In the genomic region with DNA sequence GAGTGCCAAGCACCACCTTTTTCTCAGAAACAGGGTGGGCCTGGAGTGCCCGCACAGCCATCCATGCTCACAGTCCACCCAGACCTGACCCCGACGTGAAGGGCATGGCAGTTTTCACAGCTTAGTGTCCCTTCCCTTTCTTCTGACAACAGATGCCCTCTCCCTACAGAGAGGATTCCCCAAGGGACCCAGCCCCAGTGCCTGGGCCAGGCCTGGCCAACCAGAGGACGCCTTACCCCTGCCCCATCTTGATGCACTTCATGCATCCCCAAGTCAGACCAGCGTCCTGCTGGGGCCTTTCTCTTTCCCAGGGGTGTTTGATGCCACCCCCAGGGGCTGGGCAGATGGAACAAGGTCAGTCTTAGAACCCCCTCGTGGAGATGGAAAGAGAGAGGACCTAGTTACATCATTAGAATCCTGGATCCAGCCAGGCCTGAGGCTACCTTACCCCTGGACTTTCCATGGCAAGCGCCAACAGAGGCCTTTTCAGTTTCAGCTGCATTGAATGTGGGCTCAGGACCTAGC, we compare ENCODE assay signal across 15 cellular contexts. TPM values are rescaled to one million over a fixed set of nuclear protein-coding genes. Genes with fewer than 3 reads are reported as not detected.
DNase-seq lines count a peak whose midpoint lies in the region; ATAC-seq and TF ChIP-seq lines count a peak whose summit lies in the region.
"Had no signal": no experiment of that assay in that cellular context is flagged by ENCODE, and none has a peak within 500 bp of the region (broad histone marks: within the 10 kb centered on the region; RNA-seq: fewer than 3 reads in every experiment).

No MANE protein-coding gene starts in this region.

- H3K4me1 ChIP-seq in Peyer's patch (peaks cover 4 to 16% (median 9%) of the 10 kb centered on the region in 4 donors), vagina (peaks cover 26% of the 10 kb centered on the region)
- H3K4me1 ChIP-seq: HAP-1 had no signal

- no peak overlapping the region for H3K4me3 Mint-ChIP-seq in activated CD4-positive, alpha-beta T cell treated with anti-CD3 and anti-CD28 coated beads, Interleukin-2, amount 10 ng/mL, durations not matched to agents 24 days and 14 days
- H3K4me3 Mint-ChIP-seq: CD4-positive, alpha-beta memory T cell had no signal

- TF ChIP-seq POLR2A in Peyer's patch (IDR thresholded peaks at IDR 0.05) = no peak
- no peak for TF ChIP-seq POLR2A in vagina (IDR thresholded peaks at IDR 0.05)

- intact Hi-C loops in activated CD4-positive, alpha-beta T cell treated with anti-CD3 and anti-CD28 coated beads, Interleukin-2, amount 10 ng/mL, durations not matched to agents 24 days and 14 days (cut with micrococcal nuclease) = no loop called here
- intact Hi-C loops in posterior vena cava (cut with DNase I) = loop anchor here in 1 of 2 donors (5.0 kb wide), 1 partner anchor 1193 kb away; no protein-coding TSS in a partner anchor
- intact Hi-C loops in vagina (cut with DNase I) = no loop called here

- no peak for TF ChIP-seq CTCF in Peyer's patch (IDR thresholded peaks at IDR 0.05)
- TF ChIP-seq CTCF in vagina (IDR thresholded peaks at IDR 0.05) = no peak

- no peaks in the 10 kb centered on the region for H3K9me3 ChIP-seq in Peyer's patch
- no peaks in the 10 kb centered on the region for H3K9me3 ChIP-seq in vagina
- H3K9me3 ChIP-seq: HAP-1 had no signal

- no peak overlapping the region for H3K27ac Mint-ChIP-seq in activated CD4-positive, alpha-beta T cell treated with anti-CD3 and anti-CD28 coated beads, Interleukin-2, amount 10 ng/mL, durations not matched to agents 24 days and 14 days
- H3K27ac Mint-ChIP-seq: CD4-positive, alpha-beta memory T cell had no signal

- H3K27me3 Mint-ChIP-seq in activated CD4-positive, alpha-beta T cell treated with anti-CD3 and anti-CD28 coated beads, Interleukin-2, amount 10 ng/mL, durations not matched to agents 24 days and 14 days = no peaks in the 10 kb centered on the region
- H3K27me3 Mint-ChIP-seq: CD4-positive, alpha-beta memory T cell had no signal

- peaks cover 17% of the 10 kb centered on the region for H3K4me1 Mint-ChIP-seq in activated CD4-positive, alpha-beta T cell treated with anti-CD3 and anti-CD28 coated beads, Interleukin-2, amount 10 ng/mL, durations not matched to agents 24 days and 14 days

- H3K27ac ChIP-seq in Peyer's patch = no peak overlapping the region
- H3K27ac ChIP-seq in vagina = no peak overlapping the region
- H3K27ac ChIP-seq: 22Rv1 had no signal

- no peak for ATAC-seq in HG03175 (IDR thresholded peaks at IDR 0.05; ENCODE audit: unreplicated experiment)
- ATAC-seq: HepG2 had no signal

- H3K27me3 ChIP-seq in Peyer's patch (no peaks in the 10 kb centered on the region), vagina (no peaks in the 10 kb centered on the region)

- H3K4me3 ChIP-seq in Peyer's patch = no peak overlapping the region
- no peak overlapping the region for H3K4me3 ChIP-seq in vagina
- H3K4me3 ChIP-seq: HAP-1 had no signal

- H3K36me3 Mint-ChIP-seq in activated CD4-positive, alpha-beta T cell treated with anti-CD3 and anti-CD28 coated beads, Interleukin-2, amount 10 ng/mL, durations not matched to agents 24 days and 14 days (ENCODE audit: low read depth) = peaks cover 49% of the 10 kb centered on the region

- H3K9me3 Mint-ChIP-seq in activated CD4-positive, alpha-beta T cell treated with anti-CD3 and anti-CD28 coated beads, Interleukin-2, amount 10 ng/mL, durations not matched to agents 24 days and 14 days = peaks cover 7% of the 10 kb centered on the region

- DNase-seq in activated CD4-positive, alpha-beta T cell treated with anti-CD3 and anti-CD28 coated beads, Interleukin-2, amount 10 ng/mL, durations not matched to agents 24 days and 14 days = peak; percentile 52
- no peak for DNase-seq in activated CD4-positive, alpha-beta T cell treated with anti-CD3 and anti-CD28 coated beads, Interleukin-2, amount 50 U/mL, for 1 hour
- peak in 2 of 3 donors; percentile 6 to 39 for DNase-seq in Peyer's patch
- DNase-seq in posterior vena cava (ENCODE audit: low spot score) = peak; percentile 56
- peak; percentile 67 to 76 for DNase-seq in vagina (ENCODE audit: extremely low spot score in 2 of 2)
- DNase-seq in NCI-H128 (lab: John Stamatoyannopoulos, UW; ENCODE audit: unreplicated experiment) = no peak
- no peak for DNase-seq in COR-L47 (lab: John Stamatoyannopoulos, UW)
- DNase-seq: C1 segment of cervical spinal cord; CD4-positive, alpha-beta memory T cell; DMS 273 treated with DMSO at 0.1 percent for 48 hours; GOT3 had no signal

- H3K36me3 ChIP-seq in Peyer's patch = peaks cover 0 to 33% (median 0%) of the 10 kb centered on the region in 3 donors
- H3K36me3 ChIP-seq in vagina = peaks cover 0 to 9% of the 10 kb centered on the region in 2 donors

RNA-seq across cellular contexts. Expression of a gene that starts 3.8 kb away (rescaled TPM):
- total RNA-seq in activated CD4-positive, alpha-beta T cell treated with anti-CD3 and anti-CD28 coated beads, Interleukin-2, amount 10 ng/mL, durations not matched to agents 24 days and 14 days = 24.8 and 26.7 TPM in 2 replicates
- total RNA-seq in Peyer's patch (10 to 100 TPM; 27.8 to 89.1 (median 40.1) TPM), posterior vena cava (10 to 100 TPM in 1 of 2 donors, 1 to 10 TPM in 1; 7.1 to 12.9 TPM), vagina (20.6 TPM)

RNA-seq across cellular contexts. Expression of a gene that starts 6.1 kb away (rescaled TPM):
- total RNA-seq in activated CD4-positive, alpha-beta T cell treated with anti-CD3 and anti-CD28 coated beads, Interleukin-2, amount 10 ng/mL, durations not matched to agents 24 days and 14 days = 6.3 and 7.9 TPM in 2 replicates
- total RNA-seq in Peyer's patch = 10 to 100 TPM in 1 of 4 donors, 1 to 10 TPM in 3; 4.2 to 10.1 (median 7.1) TPM
- total RNA-seq in posterior vena cava = 1 to 10 TPM; 2.0 to 2.3 TPM
- 5.9 TPM for total RNA-seq in vagina

RNA-seq across cellular contexts. Expression of a gene that starts 14.3 kb away (rescaled TPM):
- total RNA-seq in activated CD4-positive, alpha-beta T cell treated with anti-CD3 and anti-CD28 coated beads, Interleukin-2, amount 10 ng/mL, durations not matched to agents 24 days and 14 days = 59.1 and 60.7 TPM in 2 replicates
- total RNA-seq in Peyer's patch (100 to 1,000 TPM in 3 of 4 donors, 10 to 100 TPM in 1; 85.0 to 175 (median 154) TPM), posterior vena cava (10 to 100 TPM; 47.1 to 49.3 TPM), vagina (65.1 TPM)

RNA-seq across cellular contexts. Expression of a gene that starts 32.5 kb away (rescaled TPM):
- 48.4 and 51.9 TPM in 2 replicates for total RNA-seq in activated CD4-positive, alpha-beta T cell treated with anti-CD3 and anti-CD28 coated beads, Interleukin-2, amount 10 ng/mL, durations not matched to agents 24 days and 14 days
- total RNA-seq in Peyer's patch (10 to 100 TPM; 48.3 to 96.4 (median 78.9) TPM), posterior vena cava (10 to 100 TPM; 18.6 to 22.6 TPM), vagina (14.2 TPM)

Comparison
In these comparisons a context has a peak if more than half of its experiments do, and no peak if none do; other contexts are left out.
1. DNase-seq: peak in activated CD4-positive, alpha-beta T cell treated with anti-CD3 and anti-CD28 coated beads, Interleukin-2, amount 10 ng/mL, durations not matched to agents 24 days and 14 days (single experiment), Peyer's patch (2 of 3), posterior vena cava (single experiment) and vagina (2 of 2); none in activated CD4-positive, alpha-beta T cell treated with anti-CD3 and anti-CD28 coated beads, Interleukin-2, amount 50 U/mL, for 1 hour (single experiment), NCI-H128 (single experiment) and COR-L47 (single experiment).